ENCODE assay signal across 8 cellular contexts in the genomic region with DNA sequence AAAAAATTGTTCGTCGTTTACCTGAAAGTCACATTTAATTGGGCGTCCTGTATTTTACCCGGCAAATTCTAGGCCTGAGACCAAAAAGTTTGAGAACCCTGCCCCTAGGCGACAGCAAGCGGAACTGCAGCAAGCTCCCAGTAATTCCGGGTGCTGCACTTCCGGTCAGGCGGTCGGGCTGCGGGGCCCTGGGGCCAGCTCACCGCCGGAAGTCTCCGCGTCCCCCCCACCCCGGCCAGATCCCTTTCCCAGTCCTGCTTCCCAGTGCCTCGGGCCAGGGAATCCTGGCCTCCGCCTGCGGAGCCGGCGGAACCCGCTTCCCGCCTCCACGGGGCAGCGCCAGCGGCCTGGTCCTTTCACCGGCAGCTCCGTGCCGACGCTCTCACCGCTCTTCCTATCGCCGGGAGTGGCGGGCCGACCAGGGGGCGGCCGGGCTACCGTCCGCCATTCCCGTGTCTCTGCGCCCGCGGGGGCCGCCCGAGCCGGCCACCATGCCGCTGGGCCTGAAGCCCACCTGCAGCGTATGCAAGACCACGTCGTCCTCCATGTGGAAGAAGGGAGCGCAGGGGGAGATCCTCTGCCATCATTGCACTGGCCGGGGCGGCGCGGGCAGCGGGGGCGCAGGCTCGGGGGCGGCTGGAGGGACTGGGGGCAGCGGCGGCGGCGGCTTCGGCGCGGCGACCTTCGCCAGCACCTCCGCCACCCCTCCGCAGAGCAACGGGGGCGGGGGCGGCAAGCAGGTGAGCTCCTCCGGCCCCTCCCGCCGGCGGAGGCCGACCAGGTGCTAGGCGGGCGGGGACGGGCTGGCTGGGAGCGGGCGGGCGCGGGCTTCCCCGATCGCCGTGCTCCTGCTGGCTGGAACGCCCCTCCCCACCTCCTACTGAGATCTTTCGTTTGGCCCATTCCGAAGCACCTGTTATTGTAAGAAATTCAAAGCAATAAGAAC. TPM values are rescaled to one million over a fixed set of nuclear protein-coding genes. Genes with fewer than 3 reads are reported as not detected.
DNase-seq lines count a peak whose midpoint lies in the region; ATAC-seq, FAIRE-seq and TF ChIP-seq lines count a peak whose summit lies in the region.

Gene GATAD1, plus strand, starts transcription at position 244 of the 946 bp plus-strand sequence. Its CDS starts 248 bp downstream, at position 492.

- peak; percentile 92 for TF ChIP-seq CTCF in type B pancreatic cell (conservative IDR thresholded peaks at IDR 0.05)

- H3K27ac Mint-ChIP-seq in T-cell (peak within 1 kb of the TSS; percentile 90 to 98), type B pancreatic cell (peak within 1 kb of the TSS; percentile 83)

- peak; percentile 89 for FAIRE-seq in GM12891 (lab: Jason Lieb, UNC)

- CTCF ChIA-PET in T-cell (lab: Charles Lee) = interaction anchor here (0.5 to 6.1 kb wide), 35 partner anchors 8 to 1992 kb away, joined by 3 to 66 read pairs (median 4); partner anchors contain the start of genes AKAP9 (in 1 of the 2), ANKIB1 (in 1 of the 2), KRIT1 (in 1 of the 2) and PEX1 (in 1 of the 2)

- ATAC-seq in HG02798 (IDR thresholded peaks at IDR 0.05; ENCODE audit: poor library complexity, unreplicated experiment) = peak; percentile 94
- peak; percentile 80 to 86 (median 81) for ATAC-seq in T-cell (replicated peaks in 1 of 4)

- H3K36me3 Mint-ChIP-seq in T-cell = peaks cover 5% of the 10 kb centered on the region
- peaks cover 8% of the 10 kb centered on the region for H3K36me3 Mint-ChIP-seq in type B pancreatic cell

- POLR2A ChIA-PET in T-cell (lab: Charles Lee) = interaction anchor here (0.5 to 2.0 kb wide), 7 partner anchors 19 to 525 kb away, joined by 3 to 14 read pairs (median 3); partner anchors contain the start of genes PEX1 (in 1 of the 2) and RBM48 (in 1 of the 2)

- WGBS in adipose tissue, 3 donors = 0 to 1% (median 1%) methylated on average over 72 to 91 of the region's 91 CpGs

- intact Hi-C loops in cardiac septum (cut with DNase I) = loop anchor here (5.0 kb wide), 3 partner anchors 200 to 565 kb away; partner anchors contain the start of genes ANKIB1, KRIT1, LRRD1 and MTERF1

- H3K4me3 Mint-ChIP-seq in T-cell (peak within 1 kb of the TSS; percentile 87 to 90 (median 89)), type B pancreatic cell (peak within 1 kb of the TSS; percentile 88)

- peak within 1 kb of the TSS; percentile 87 for H3K27ac ChIP-seq in adipose tissue (ENCODE audit: low read depth, low read length)

- DNase-seq in GM12891 (ENCODE audit: insufficient read length, low spot score) (peak; percentile 60), NCI-H1417 treated with DMSO at 0.1 percent for 48 hours (lab: John Stamatoyannopoulos, UW) (peak; percentile 66), T-cell (peak; percentile 55 to 81 (median 71)), cardiac septum (ENCODE audit: low spot score) (peak; percentile 96), pons (ENCODE audit: low spot score) (peak; percentile 92), type B pancreatic cell (ENCODE audit: extremely low spot score, unreplicated experiment) (peak; percentile 88)

- H3K27me3 Mint-ChIP-seq in T-cell (no peaks in the 10 kb centered on the region), type B pancreatic cell (no peaks in the 10 kb centered on the region)

- H3K4me1 Mint-ChIP-seq in T-cell = peaks cover 18 to 23% (median 19%) of the 10 kb centered on the region in 3 donors
- H3K4me1 Mint-ChIP-seq in type B pancreatic cell (ENCODE audit: unreplicated experiment) = peaks cover 5% of the 10 kb centered on the region

- no peaks in the 10 kb centered on the region for H3K9me3 Mint-ChIP-seq in T-cell
- H3K9me3 Mint-ChIP-seq in type B pancreatic cell = peaks cover 3% of the 10 kb centered on the region

- peak; percentile 27; the same call in 1 of the 2 replicates for TF ChIP-seq POLR2A in GM12891 (IDR thresholded peaks at IDR 0.05; ENCODE audit: low read depth, low read length)

TF ChIP-seq in GM12891, 5 proteins besides CTCF, POLR2A, EP300 and RAD21:
- TF ChIP-seq POU2F2 (IDR thresholded peaks at IDR 0.05; ENCODE audit: low read depth, low read length) = peak; percentile 70
- peak; percentile 80 for TF ChIP-seq TAF1 (IDR thresholded peaks at IDR 0.05; ENCODE audit: low read depth, low read length)
- no peak for TF ChIP-seq PAX5 (IDR thresholded peaks at IDR 0.05; ENCODE audit: insufficient read depth, low read length, severe bottlenecking)
- TF ChIP-seq SPI1 (IDR thresholded peaks at IDR 0.05; ENCODE audit: low read depth, low read length) = peak; percentile 68

RNA-seq across cellular contexts. Expression of gene GATAD1, which starts in this region (rescaled TPM):
- 8.3 TPM for polyA plus RNA-seq in GM12891 (2012; ENCODE audit: low read depth, missing spikeins)
- total RNA-seq in T-cell = 10 to 100 TPM; 19.4 to 31.4 (median 28.1) TPM
- polyA plus RNA-seq in adipose tissue = 10 to 100 TPM; 16.6 to 18.0 (median 17.9) TPM
- total RNA-seq in cardiac septum = 16.7 TPM
- 27.8 and 38.9 TPM in 2 replicates for total RNA-seq in type B pancreatic cell (ENCODE audit: low replicate concordance)

Comparison
In these comparisons a context has a peak if more than half of its experiments do, and no peak if none do; other contexts are left out.
1. Peak in every context shown above with its lines: DNase-seq, ATAC-seq and H3K27ac ChIP-seq.